Comparison of ENCODE assay signal across 11 cellular contexts in genomic region chr2:6310186-6310909, GRCh38.
DNase-seq lines count a peak whose midpoint lies in the region; ATAC-seq and TF ChIP-seq lines count a peak whose summit lies in the region.
"Had no signal": no experiment of that assay in that cellular context is flagged by ENCODE, and none has a peak within 500 bp of the region (broad histone marks: within the 10 kb centered on the region; RNA-seq: fewer than 3 reads in every experiment).

No MANE protein-coding gene starts in this region.

- no peaks in the 10 kb centered on the region for H3K9me3 ChIP-seq in endodermal cell (ENCODE audit: control insufficient read depth, low read length)
- H3K9me3 ChIP-seq: testis had no signal

- TF ChIP-seq CTCF in endodermal cell (conservative IDR thresholded peaks at IDR 0.05) (no peak), Calu3 (IDR thresholded peaks at IDR 0.05; ENCODE audit: unreplicated experiment) (no peak), MCF 10A (IDR thresholded peaks at IDR 0.05; ENCODE audit: unreplicated experiment) (no peak)

- peaks cover 0 to 4% (median 0%) of the 10 kb centered on the region in 3 donors for H3K9me3 Mint-ChIP-seq in IgD-negative memory B cell
- H3K9me3 Mint-ChIP-seq in endodermal cell, result peaks cover 2% of the 10 kb centered on the region
- H3K9me3 Mint-ChIP-seq in Calu3 (ENCODE audit: low read depth, unreplicated experiment), result peaks cover 5% of the 10 kb centered on the region
- peaks cover 0 to 14% (median 3%) of the 10 kb centered on the region in 6 donors for H3K9me3 Mint-ChIP-seq in immature natural killer cell
- H3K9me3 Mint-ChIP-seq in MCF 10A (ENCODE audit: unreplicated experiment), result no peaks in the 10 kb centered on the region
- H3K9me3 Mint-ChIP-seq: central memory CD8-positive, alpha-beta T cell had no signal

- BruUV-seq in Calu3 (replicated peaks; lab: Mats Ljungman, UMichigan) (no TSS peak), MCF 10A (replicated peaks; lab: Mats Ljungman, UMichigan) (no TSS peak)

- no peaks in the 10 kb centered on the region for H3K27me3 ChIP-seq in endodermal cell (ENCODE audit: control insufficient read depth, insufficient read depth, low read length, poor library complexity, severe bottlenecking)
- H3K27me3 ChIP-seq: testis had no signal

- H3K4me3 ChIP-seq in endodermal cell (ENCODE audit: low read length), result no peak overlapping the region
- H3K4me3 ChIP-seq: testis had no signal

- no peak overlapping the region for H3K9ac ChIP-seq in endodermal cell (ENCODE audit: extremely low read depth, low read length, poor library complexity, severe bottlenecking)

- peak overlapping the region; percentile 82 for H3K27ac ChIP-seq in endodermal cell (ENCODE audit: low read depth, low read length)
- H3K27ac ChIP-seq: testis had no signal

- WGBS in endodermal cell (ENCODE audit: insufficient coverage in 1 of 2, insufficient read length in 1 of 2), 2 experiments, result 85 to 94% methylated on average over 6 to 11 of the region's 11 CpGs

- H3K36me3 ChIP-seq in endodermal cell (ENCODE audit: control insufficient read depth, insufficient read depth, low read length), result no peaks in the 10 kb centered on the region

- H3K4me1 ChIP-seq in endodermal cell (ENCODE audit: control insufficient read depth, insufficient read depth, low read length), result peaks cover 3% of the 10 kb centered on the region
- H3K4me1 ChIP-seq: testis had no signal

- H3K36me3 Mint-ChIP-seq in IgD-negative memory B cell (no peaks in the 10 kb centered on the region), endodermal cell (ENCODE audit: low read depth) (no peaks in the 10 kb centered on the region), Calu3 (ENCODE audit: insufficient read depth, unreplicated experiment) (no peaks in the 10 kb centered on the region), immature natural killer cell (no peaks in the 10 kb centered on the region), MCF 10A (ENCODE audit: insufficient read depth, unreplicated experiment) (no peaks in the 10 kb centered on the region)

- peaks cover 5 to 15% (median 12%) of the 10 kb centered on the region in 3 donors for H3K4me1 Mint-ChIP-seq in IgD-negative memory B cell
- H3K4me1 Mint-ChIP-seq in endodermal cell, result peaks cover 4% of the 10 kb centered on the region
- H3K4me1 Mint-ChIP-seq in Calu3 (ENCODE audit: low read depth, unreplicated experiment), result no peaks in the 10 kb centered on the region
- H3K4me1 Mint-ChIP-seq in immature natural killer cell, result no peaks in the 10 kb centered on the region
- peaks cover 4% of the 10 kb centered on the region for H3K4me1 Mint-ChIP-seq in MCF 10A (ENCODE audit: insufficient read depth, unreplicated experiment)
- H3K4me1 Mint-ChIP-seq: central memory CD8-positive, alpha-beta T cell had no signal

- no peaks in the 10 kb centered on the region for H3K27me3 Mint-ChIP-seq in IgD-negative memory B cell
- no peaks in the 10 kb centered on the region for H3K27me3 Mint-ChIP-seq in endodermal cell (ENCODE audit: insufficient read depth)
- no peaks in the 10 kb centered on the region for H3K27me3 Mint-ChIP-seq in Calu3 (ENCODE audit: unreplicated experiment)
- H3K27me3 Mint-ChIP-seq in immature natural killer cell (ENCODE audit: low read depth in 3 of 3), result no peaks in the 10 kb centered on the region
- no peaks in the 10 kb centered on the region for H3K27me3 Mint-ChIP-seq in MCF 10A (ENCODE audit: insufficient read depth, unreplicated experiment)
- H3K27me3 Mint-ChIP-seq: central memory CD8-positive, alpha-beta T cell had no signal

- H3K27ac Mint-ChIP-seq in IgD-negative memory B cell, result no peak overlapping the region
- H3K27ac Mint-ChIP-seq in endodermal cell, result no peak overlapping the region
- no peak overlapping the region for H3K27ac Mint-ChIP-seq in Calu3 (ENCODE audit: unreplicated experiment)
- H3K27ac Mint-ChIP-seq in immature natural killer cell, result no peak overlapping the region
- H3K27ac Mint-ChIP-seq in MCF 10A (ENCODE audit: low read depth, unreplicated experiment), result no peak overlapping the region

- peak overlapping the region in 3 of 4 donors; percentile 18 to 68 (median 59) for H3K4me3 Mint-ChIP-seq in IgD-negative memory B cell
- no peak overlapping the region for H3K4me3 Mint-ChIP-seq in endodermal cell
- H3K4me3 Mint-ChIP-seq in Calu3 (ENCODE audit: low read depth, unreplicated experiment), result no peak overlapping the region
- H3K4me3 Mint-ChIP-seq in immature natural killer cell, result no peak overlapping the region
- H3K4me3 Mint-ChIP-seq in MCF 10A (ENCODE audit: unreplicated experiment), result no peak overlapping the region
- H3K4me3 Mint-ChIP-seq: central memory CD8-positive, alpha-beta T cell had no signal

- ATAC-seq in GM18511 (IDR thresholded peaks at IDR 0.05; ENCODE audit: unreplicated experiment) (peak; percentile 29), GM21786 (IDR thresholded peaks at IDR 0.05; ENCODE audit: unreplicated experiment) (peak; percentile 21)

- CTCF ChIA-PET in Calu3 (lab: Charles Lee), result no interaction called here
- CTCF ChIA-PET in MCF 10A (lab: Yijun Ruan, JAX), result interaction anchor here (0.9 kb wide), 1 partner anchor 16 kb away, joined by 4 read pairs; no protein-coding TSS in a partner anchor

- POLR2A ChIA-PET in MCF 10A (lab: Yijun Ruan, JAX), result no interaction called here

- intact Hi-C loops in Calu3 (cut with micrococcal nuclease; ENCODE audit: unreplicated experiment) (no loop called here), MCF 10A (cut with micrococcal nuclease) (no loop called here)

- DNase-seq in endodermal cell (no peak), Calu3 (no peak), immature natural killer cell (no peak), MCF 10A (ENCODE audit: unreplicated experiment) (no peak), NCI-H226 (no peak)
- DNase-seq: activated T-cell treated with anti-CD3 and anti-CD28 coated beads for 4 hours, testis had no signal

Comparison
In these comparisons a context has a peak if more than half of its experiments do, and no peak if none do; other contexts are left out.
1. H3K4me3 Mint-ChIP-seq: peak in IgD-negative memory B cell (3 of 4); none in endodermal cell (single experiment), Calu3 (single experiment), immature natural killer cell (0 of 5) and MCF 10A (single experiment).